In the genomic region with DNA sequence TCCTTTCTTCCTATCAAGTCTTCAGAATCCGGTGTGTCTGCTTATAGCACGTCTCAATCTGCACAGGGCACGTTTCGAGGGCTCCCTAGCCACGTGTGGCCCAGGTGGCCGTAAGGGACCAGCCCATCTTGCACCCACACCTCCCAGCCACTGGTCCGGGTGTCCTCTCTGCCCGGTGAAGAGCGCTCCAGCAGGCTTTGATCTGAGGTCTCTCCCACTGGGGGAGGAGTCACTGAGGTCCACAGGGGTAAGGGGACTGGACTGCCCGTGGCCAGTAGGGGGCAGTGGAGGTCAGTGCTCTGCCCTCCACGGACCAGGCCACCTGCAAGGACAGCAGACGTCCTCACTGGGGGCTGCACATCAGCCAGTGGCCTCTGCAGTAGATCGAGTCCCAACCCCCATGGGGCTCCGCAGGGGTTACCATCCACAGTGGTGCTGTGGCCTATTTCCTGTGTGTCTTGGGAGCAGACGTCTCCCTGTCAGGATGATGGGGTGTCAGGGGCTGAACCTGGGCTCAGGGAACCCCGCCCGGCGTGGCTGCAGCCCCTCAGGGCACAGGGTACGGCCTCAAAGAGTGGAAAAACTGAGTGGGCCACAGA, we compare ENCODE assay signal across 1 cellular context.
TF ChIP-seq lines count a peak whose summit lies in the region.

No MANE protein-coding gene starts in this region.

TF ChIP-seq in HepG2, 621 proteins besides CTCF, POLR2A, EP300 and RAD21 (continued from another document and continues in another):
- TF ChIP-seq ZBTB26 (CRISPR knock-in tag; IDR thresholded peaks at IDR 0.05; ENCODE audit: borderline replicate concordance) (no peak), JUND (CRISPR knock-in tag; IDR thresholded peaks at IDR 0.05) (no peak), ZNF605 (CRISPR knock-in tag; IDR thresholded peaks at IDR 0.05) (peak; percentile 85), ZNF724P (CRISPR knock-in tag; IDR thresholded peaks at IDR 0.05; ENCODE audit: borderline replicate concordance) (0 out of 2 replicates have a peak, but pooled peaks have one; percentile 65), ELF1 (CRISPR knock-in tag; IDR thresholded peaks at IDR 0.05) (no peak), ZFP36L2 (CRISPR knock-in tag; IDR thresholded peaks at IDR 0.05) (no peak), LCORL (IDR thresholded peaks at IDR 0.05) (no peak), LCORL (CRISPR knock-in tag; IDR thresholded peaks at IDR 0.05) (peak; percentile 65), ZNF614 (CRISPR knock-in tag; IDR thresholded peaks at IDR 0.05; ENCODE audit: borderline replicate concordance) (peak; percentile 21; the same call in 1 of the 2 replicates), MED8 (CRISPR knock-in tag; IDR thresholded peaks at IDR 0.05; ENCODE audit: insufficient replicate concordance) (no peak), RELA (CRISPR knock-in tag; IDR thresholded peaks at IDR 0.05) (no peak), ZNF879 (CRISPR knock-in tag; IDR thresholded peaks at IDR 0.05) (no peak), ZSCAN29 (CRISPR knock-in tag; conservative IDR thresholded peaks at IDR 0.05) (no peak), MIER2 (CRISPR knock-in tag; IDR thresholded peaks at IDR 0.05) (0 out of 2 replicates have a peak, but pooled peaks have one; percentile 48), KLF12 (CRISPR knock-in tag; IDR thresholded peaks at IDR 0.05; ENCODE audit: borderline replicate concordance) (no peak), KMT2A (CRISPR knock-in tag; IDR thresholded peaks at IDR 0.05) (no peak), HHEX (CRISPR knock-in tag; IDR thresholded peaks at IDR 0.05) (no peak), ZNF788 (CRISPR knock-in tag; IDR thresholded peaks at IDR 0.05; ENCODE audit: borderline replicate concordance) (no peak; the same call in 1 of the 2 replicates), ZNF276 (CRISPR knock-in tag; IDR thresholded peaks at IDR 0.05; ENCODE audit: low read depth) (peak; percentile 63; the same call in 1 of the 2 replicates), DMTF1 (CRISPR knock-in tag; IDR thresholded peaks at IDR 0.05) (no peak), KDM3A (CRISPR knock-in tag; IDR thresholded peaks at IDR 0.05; ENCODE audit: low read depth) (no peak), FOXK2 (IDR thresholded peaks at IDR 0.05) (no peak), ZNF451 (CRISPR knock-in tag; IDR thresholded peaks at IDR 0.05) (peak; percentile 77; the same call in 1 of the 2 replicates), HNF1A (IDR thresholded peaks at IDR 0.05; ENCODE audit: low read depth) (no peak), HNF1A (CRISPR knock-in tag; IDR thresholded peaks at IDR 0.05; ENCODE audit: borderline replicate concordance) (no peak), NFRKB (IDR thresholded peaks at IDR 0.05) (no peak), MYNN (CRISPR knock-in tag; IDR thresholded peaks at IDR 0.05; ENCODE audit: low read depth) (no peak), ZBTB21 (CRISPR knock-in tag; IDR thresholded peaks at IDR 0.05) (no peak), ETS1 (CRISPR knock-in tag; IDR thresholded peaks at IDR 0.05) (no peak), KDM2A (CRISPR knock-in tag; IDR thresholded peaks at IDR 0.05; ENCODE audit: borderline replicate concordance, low read depth) (peak; percentile 69; the same call in 1 of the 2 replicates), POGK (CRISPR knock-in tag; conservative IDR thresholded peaks at IDR 0.05) (peak; percentile 56; the same call in 1 of the 2 replicates), GPBP1L1 (CRISPR knock-in tag; IDR thresholded peaks at IDR 0.05) (no peak), REXO4 (CRISPR knock-in tag; IDR thresholded peaks at IDR 0.05; ENCODE audit: borderline replicate concordance) (no peak), POGZ (CRISPR knock-in tag; IDR thresholded peaks at IDR 0.05) (no peak), ZNF513 (CRISPR knock-in tag; conservative IDR thresholded peaks at IDR 0.05) (no peak)
- TF ChIP-seq, protein P1, sequence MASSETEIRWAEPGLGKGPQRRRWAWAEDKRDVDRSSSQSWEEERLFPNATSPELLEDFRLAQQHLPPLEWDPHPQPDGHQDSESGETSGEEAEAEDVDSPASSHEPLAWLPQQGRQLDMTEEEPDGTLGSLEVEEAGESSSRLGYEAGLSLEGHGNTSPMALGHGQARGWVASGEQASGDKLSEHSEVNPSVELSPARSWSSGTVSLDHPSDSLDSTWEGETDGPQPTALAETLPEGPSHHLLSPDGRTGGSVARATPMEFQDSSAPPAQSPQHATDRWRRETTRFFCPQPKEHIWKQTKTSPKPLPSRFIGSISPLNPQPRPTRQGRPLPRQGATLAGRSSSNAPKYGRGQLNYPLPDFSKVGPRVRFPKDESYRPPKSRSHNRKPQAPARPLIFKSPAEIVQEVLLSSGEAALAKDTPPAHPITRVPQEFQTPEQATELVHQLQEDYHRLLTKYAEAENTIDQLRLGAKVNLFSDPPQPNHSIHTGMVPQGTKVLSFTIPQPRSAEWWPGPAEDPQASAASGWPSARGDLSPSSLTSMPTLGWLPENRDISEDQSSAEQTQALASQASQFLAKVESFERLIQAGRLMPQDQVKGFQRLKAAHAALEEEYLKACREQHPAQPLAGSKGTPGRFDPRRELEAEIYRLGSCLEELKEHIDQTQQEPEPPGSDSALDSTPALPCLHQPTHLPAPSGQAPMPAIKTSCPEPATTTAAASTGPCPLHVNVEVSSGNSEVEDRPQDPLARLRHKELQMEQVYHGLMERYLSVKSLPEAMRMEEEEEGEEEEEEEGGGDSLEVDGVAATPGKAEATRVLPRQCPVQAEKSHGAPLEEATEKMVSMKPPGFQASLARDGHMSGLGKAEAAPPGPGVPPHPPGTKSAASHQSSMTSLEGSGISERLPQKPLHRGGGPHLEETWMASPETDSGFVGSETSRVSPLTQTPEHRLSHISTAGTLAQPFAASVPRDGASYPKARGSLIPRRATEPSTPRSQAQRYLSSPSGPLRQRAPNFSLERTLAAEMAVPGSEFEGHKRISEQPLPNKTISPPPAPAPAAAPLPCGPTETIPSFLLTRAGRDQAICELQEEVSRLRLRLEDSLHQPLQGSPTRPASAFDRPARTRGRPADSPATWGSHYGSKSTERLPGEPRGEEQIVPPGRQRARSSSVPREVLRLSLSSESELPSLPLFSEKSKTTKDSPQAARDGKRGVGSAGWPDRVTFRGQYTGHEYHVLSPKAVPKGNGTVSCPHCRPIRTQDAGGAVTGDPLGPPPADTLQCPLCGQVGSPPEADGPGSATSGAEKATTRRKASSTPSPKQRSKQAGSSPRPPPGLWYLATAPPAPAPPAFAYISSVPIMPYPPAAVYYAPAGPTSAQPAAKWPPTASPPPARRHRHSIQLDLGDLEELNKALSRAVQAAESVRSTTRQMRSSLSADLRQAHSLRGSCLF (CRISPR knock-in tag; IDR thresholded peaks at IDR 0.05; ENCODE audit: borderline replicate concordance) = no peak
